8 cellular contexts compared by ENCODE assay signal in genomic region chr20:2524435-2525272, GRCh38. TPM values are rescaled to one million over a fixed set of nuclear protein-coding genes. Genes with fewer than 3 reads are reported as not detected.
A peak's percentile ranks its signal among the peaks of the same experiment; 100 is the strongest.
DNase-seq lines count a peak whose midpoint lies in the region; ATAC-seq and TF ChIP-seq lines count a peak whose summit lies in the region.

No MANE protein-coding gene starts in this region.

- H2AFZ ChIP-seq in neuron (ENCODE audit: low read depth, low read length), result peak overlapping the region; percentile 91

- H3K4me3 ChIP-seq in RWPE2 (ENCODE audit: severe bottlenecking) (peak overlapping the region; percentile 45), neuron (ENCODE audit: low read length) (peak overlapping the region; percentile 81)

- H3K4me1 ChIP-seq in RWPE2 (ENCODE audit: insufficient read depth, poor library complexity, severe bottlenecking) (no peaks in the 10 kb centered on the region), neuron (ENCODE audit: insufficient read depth, low read length) (peaks cover 7% of the 10 kb centered on the region)

- no peak overlapping the region for H3K27ac ChIP-seq in RWPE2 (ENCODE audit: poor library complexity, severe bottlenecking)

- H3K36me3 ChIP-seq in RWPE2 (ENCODE audit: low read depth) (no peaks in the 10 kb centered on the region), neuron (ENCODE audit: insufficient read depth, low read length) (no peaks in the 10 kb centered on the region)

- ATAC-seq in GM21390 (IDR thresholded peaks at IDR 0.05; ENCODE audit: unreplicated experiment) (peak; percentile 63), RWPE2 (ENCODE audit: low read depth) (peak; percentile 69)

- H3K9me3 ChIP-seq in RWPE2 (ENCODE audit: severe bottlenecking) (no peaks in the 10 kb centered on the region), neuron (ENCODE audit: low read length) (no peaks in the 10 kb centered on the region)

- H3K27me3 ChIP-seq in RWPE2 (ENCODE audit: insufficient read depth, poor library complexity, severe bottlenecking) (no peaks in the 10 kb centered on the region), neuron (ENCODE audit: insufficient read depth, low read length) (no peaks in the 10 kb centered on the region)

- peak; percentile 72 for DNase-seq in COR-L47 (lab: John Stamatoyannopoulos, UW)
- peak; percentile 67 for DNase-seq in LHCN-M2 (ENCODE audit: low read depth)
- DNase-seq in RWPE2 (ENCODE audit: low spot score), result no peak
- DNase-seq in activated gamma-delta T cell treated with anti-CD3 and anti-CD28 coated beads, Interleukin-2, amount 50 U/mL, for 16 hours (ENCODE audit: low read depth), result peak; percentile 92
- DNase-seq in foreskin melanocyte, result peak; percentile 65
- DNase-seq in stromal cell of bone marrow (ENCODE audit: low read depth), result peak; percentile 49

- TF ChIP-seq CTCF in RWPE2 (IDR thresholded peaks at IDR 0.05; ENCODE audit: poor library complexity, severe bottlenecking), result peak; percentile 99

RNA-seq across cellular contexts. Expression of gene TMC2, which starts 11.7 kb away (rescaled TPM):
- not detected in 2 replicates for total RNA-seq in LHCN-M2 (2014; rRNA removed)
- polyA plus RNA-seq in LHCN-M2 (2012), result not detected

RNA-seq across cellular contexts. Expression of gene ZNF343, which starts 15.9 kb away (rescaled TPM):
- 10.3 and 10.6 TPM in 2 replicates for total RNA-seq in LHCN-M2 (2014; rRNA removed)
- 4.3 TPM for polyA plus RNA-seq in LHCN-M2 (2012)

RNA-seq across cellular contexts. Expression of gene SNRPB, which starts 54.1 kb away (rescaled TPM):
- 462 and 534 TPM in 2 replicates for total RNA-seq in LHCN-M2 (2014; rRNA removed)
- polyA plus RNA-seq in LHCN-M2 (2012), result 181 TPM
